In genomic region chr1:45348966-45349677, GRCh38 we compare ENCODE assay signal across 2 cellular contexts.
TF ChIP-seq lines count a peak whose summit lies in the region.

No MANE protein-coding gene starts in this region.

TF ChIP-seq in SK-N-SH treated with all-trans-retinoic acid at 6 μM for 48 hours, 23 proteins besides CTCF, POLR2A, EP300 and RAD21 (continued from another document):
- TF ChIP-seq BACH2 (CRISPR knock-in tag; IDR thresholded peaks at IDR 0.05; ENCODE audit: borderline replicate concordance) (no peak), TSHZ2 (CRISPR knock-in tag; IDR thresholded peaks at IDR 0.05) (no peak), ZFP3 (CRISPR knock-in tag; IDR thresholded peaks at IDR 0.05) (no peak), GLIS3 (CRISPR knock-in tag; IDR thresholded peaks at IDR 0.05) (no peak), PATZ1 (CRISPR knock-in tag; IDR thresholded peaks at IDR 0.05; ENCODE audit: borderline replicate concordance) (no peak)

TF ChIP-seq in SK-N-SH, 30 proteins besides CTCF, POLR2A, EP300 and RAD21 (continued from another document):
- TF ChIP-seq SIN3A (IDR thresholded peaks at IDR 0.05; ENCODE audit: borderline replicate concordance, low read depth, low read length) (no peak), GABPA (IDR thresholded peaks at IDR 0.05; ENCODE audit: low read depth) (no peak)
